ENCODE assay signal across 25 cellular contexts in the genomic region with DNA sequence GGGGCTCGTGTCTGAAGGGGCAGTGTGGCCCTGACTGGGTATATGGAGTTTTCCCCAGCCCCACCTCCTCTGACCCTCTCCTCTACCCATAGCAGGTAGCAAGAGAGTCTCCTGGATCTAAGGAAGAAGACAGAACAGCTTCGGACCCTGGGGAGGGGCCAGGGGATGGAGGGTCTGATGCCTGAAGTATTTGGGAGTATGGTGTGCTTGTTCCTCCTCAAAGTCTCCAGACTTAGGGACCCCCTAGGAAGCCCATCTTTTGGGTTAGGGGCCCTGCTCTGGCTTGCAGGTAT. TPM values are rescaled to one million over a fixed set of nuclear protein-coding genes. Genes with fewer than 3 reads are reported as not detected.
A peak's percentile ranks its signal among the peaks of the same experiment; 100 is the strongest.
DNase-seq lines count a peak whose midpoint lies in the region; FAIRE-seq and TF ChIP-seq lines count a peak whose summit lies in the region.
"Had no signal": no experiment of that assay in that cellular context is flagged by ENCODE, and none has a peak within 500 bp of the region (broad histone marks: within the 10 kb centered on the region; RNA-seq: fewer than 3 reads in every experiment).

No MANE protein-coding gene starts in this region.

- peaks cover 6% of the 10 kb centered on the region for H3K36me3 Mint-ChIP-seq in Caco-2 (ENCODE audit: insufficient read depth, unreplicated experiment)
- H3K36me3 Mint-ChIP-seq: neural progenitor cell; stimulated activated effector memory CD8-positive, alpha-beta T cell treated with anti-CD3 and anti-CD28 coated beads, Interleukin-12 subunit alpha, Interleukin-12 subunit beta, amount 100 ng/mL, for 72 hours had no signal

- H3K36me3 ChIP-seq in Caco-2 (ENCODE audit: control insufficient read depth, insufficient read depth, low read length) (no peaks in the 10 kb centered on the region; the same call in 1 of the 2 replicates), adipocyte (ENCODE audit: control insufficient read depth, insufficient read depth, low read length, severe bottlenecking) (no peaks in the 10 kb centered on the region), kidney (ENCODE audit: control insufficient read depth in 1 of 2, insufficient read depth in 2 of 2, low read length in 2 of 2) (no peaks in the 10 kb centered on the region), skeletal muscle tissue (ENCODE audit: control insufficient read depth in 3 of 3, insufficient read depth in 3 of 3, low read length in 3 of 3) (no peaks in the 10 kb centered on the region)
- H3K36me3 ChIP-seq: BLaER1, esophagus muscularis mucosa, lower lobe of right lung, neural progenitor cell, transverse colon had no signal

- H3K9ac ChIP-seq in adipocyte (ENCODE audit: low read length) (peak overlapping the region; percentile 96), kidney (ENCODE audit: low read length in 2 of 2) (no peak overlapping the region), skeletal muscle tissue (ENCODE audit: low read depth in 1 of 3, low read length in 3 of 3) (peak overlapping the region in 2 of 3 donors; percentile 32 to 57)
- H3K9ac ChIP-seq: BLaER1, neural progenitor cell had no signal

- FAIRE-seq in kidney (lab: Jason Lieb, UNC) = no peak
- FAIRE-seq: HTR-8/SVneo had no signal

- CTCF ChIA-PET in Caco-2 (lab: Charles Lee) = interaction anchor here (1.0 to 5.3 kb wide), 10 partner anchors 8 to 283 kb away, joined by 3 to 84 read pairs (median 8); a partner anchor contains a TSS

- POLR2A ChIA-PET in Caco-2 (lab: Charles Lee) = interaction anchor here (1.0 to 1.8 kb wide), 2 partner anchors 9 to 272 kb away, joined by 3 to 22 read pairs; a partner anchor contains a TSS

- no peak overlapping the region for H3K27ac Mint-ChIP-seq in Caco-2 (ENCODE audit: unreplicated experiment)
- H3K27ac Mint-ChIP-seq: neural progenitor cell; stimulated activated effector memory CD8-positive, alpha-beta T cell treated with anti-CD3 and anti-CD28 coated beads, Interleukin-12 subunit alpha, Interleukin-12 subunit beta, amount 100 ng/mL, for 72 hours; T-helper 1 cell treated with Interleukin-12 subunit alpha and Interleukin-12 subunit beta and Interleukin-4 antibody, amounts not matched to agents 30 μg/mL and 1 μg/mL, for 36 hours had no signal

- peaks cover 53% of the 10 kb centered on the region for H3K4me1 ChIP-seq in Caco-2
- H3K4me1 ChIP-seq in adipocyte (ENCODE audit: control insufficient read depth, insufficient read depth, low read length) = peaks cover 47% of the 10 kb centered on the region
- H3K4me1 ChIP-seq in kidney (ENCODE audit: control insufficient read depth in 1 of 2, insufficient read depth in 1 of 2, low read depth in 1 of 2, low read length in 2 of 2) = peaks cover 16 to 29% of the 10 kb centered on the region in 2 donors
- peaks cover 55 to 65% (median 58%) of the 10 kb centered on the region in 3 donors for H3K4me1 ChIP-seq in skeletal muscle tissue (ENCODE audit: control insufficient read depth in 3 of 3, insufficient read depth in 3 of 3, low read length in 3 of 3)
- H3K4me1 ChIP-seq: neural progenitor cell had no signal

- H3K4me3 ChIP-seq in Caco-2 (ENCODE audit: low read depth, low read length) (no peak overlapping the region), adipocyte (ENCODE audit: low read length) (peak overlapping the region; percentile 86), kidney (ENCODE audit: low read length in 2 of 2) (no peak overlapping the region), skeletal muscle tissue (ENCODE audit: low read length in 3 of 3) (peak overlapping the region in 1 of 3 donors; percentile 6)
- H3K4me3 ChIP-seq: BLaER1, lower lobe of right lung, neural progenitor cell, transverse colon had no signal

- DNase-seq in Caco-2 (no peak), adipocyte (ENCODE audit: low read depth) (no peak), kidney (peak; percentile 34), NOMO-1 treated with DMSO at 0.1 percent for 48 hours (lab: John Stamatoyannopoulos, UW; ENCODE audit: unreplicated experiment) (no peak), posterior cingulate gyrus (no peak), SIG-M5 treated with dmso at 0.1 percent for 504 hours (lab: John Stamatoyannopoulos, UW; ENCODE audit: unreplicated experiment) (no peak), mesenteric fat pad (ENCODE audit: low spot score) (no peak)
- DNase-seq: activated CD4-positive, alpha-beta T cell treated with anti-CD3 and anti-CD28 coated beads, Interleukin-2, amount 50 U/mL, for 1 hour; activated CD8-positive, alpha-beta memory T cell treated with anti-CD3 and anti-CD28 coated beads, Interleukin-2, amount 50 U/mL, for 48 hours; activated gamma-delta T cell; amniotic stem cell; GDM1; GOT3; lower lobe of right lung; NCI-H1105; NCI-H526 treated with DMSO at 0.1 percent for 48 hours; SHP77 treated with DMSO at 0.1 percent for 48 hours; transverse colon had no signal

- no peak overlapping the region for H3K27ac ChIP-seq in kidney (ENCODE audit: low read depth in 2 of 2, low read length in 2 of 2)
- no peak overlapping the region for H3K27ac ChIP-seq in skeletal muscle tissue (ENCODE audit: low read depth, low read length)
- H3K27ac ChIP-seq: BLaER1, esophagus muscularis mucosa, lower lobe of right lung, neural progenitor cell, transverse colon had no signal

- no TSS peak for BruUV-seq in Caco-2 (replicated peaks; lab: Mats Ljungman, UMichigan)

- TF ChIP-seq CTCF in Caco-2 (IDR thresholded peaks at IDR 0.05; ENCODE audit: insufficient read depth in 1 of 2, low read depth in 1 of 2, low read length in 1 of 2, severe bottlenecking in 1 of 2, unreplicated experiment in 1 of 2) (no peak), kidney (IDR thresholded peaks at IDR 0.05; ENCODE audit: borderline replicate concordance, extremely low read depth, insufficient read depth) (no peak)

- peak overlapping the region; percentile 60 for H3K4me3 Mint-ChIP-seq in Caco-2 (ENCODE audit: unreplicated experiment)
- H3K4me3 Mint-ChIP-seq: neural progenitor cell; T-helper 1 cell treated with Interleukin-12 subunit alpha and Interleukin-12 subunit beta and Interleukin-4 antibody, amounts not matched to agents 30 μg/mL and 1 μg/mL, for 36 hours had no signal

- H3K27me3 ChIP-seq in Caco-2 (replicated peaks; ENCODE audit: control insufficient read depth, insufficient read depth, low read length) (no peaks in the 10 kb centered on the region), adipocyte (replicated peaks; ENCODE audit: control insufficient read depth, insufficient read depth, low read length) (no peaks in the 10 kb centered on the region), skeletal muscle tissue (ENCODE audit: control insufficient read depth in 3 of 3, insufficient read depth in 3 of 3, low read length in 3 of 3) (peaks cover 0 to 2% (median 0%) of the 10 kb centered on the region in 3 donors)

- H3K4me1 Mint-ChIP-seq in Caco-2 (ENCODE audit: low read depth, unreplicated experiment) = peaks cover 26% of the 10 kb centered on the region

- H3K27me3 Mint-ChIP-seq in Caco-2 (ENCODE audit: insufficient read depth, unreplicated experiment) = no peaks in the 10 kb centered on the region

- intact Hi-C loops in Caco-2 (cut with micrococcal nuclease; ENCODE audit: unreplicated experiment) (no loop called here), kidney (cut with DNase I) (no loop called here), posterior cingulate gyrus (cut with DNase I) (no loop called here)

- H3K9me3 Mint-ChIP-seq in Caco-2 (ENCODE audit: unreplicated experiment) = no peaks in the 10 kb centered on the region
- H3K9me3 Mint-ChIP-seq: stimulated activated effector memory CD8-positive, alpha-beta T cell treated with anti-CD3 and anti-CD28 coated beads, Interleukin-12 subunit alpha, Interleukin-12 subunit beta, amount 100 ng/mL, for 72 hours; T-helper 1 cell treated with Interleukin-12 subunit alpha and Interleukin-12 subunit beta and Interleukin-4 antibody, amounts not matched to agents 30 μg/mL and 1 μg/mL, for 36 hours had no signal

- H3K9me3 ChIP-seq in Caco-2 (no peaks in the 10 kb centered on the region), adipocyte (ENCODE audit: control insufficient read depth, low read length) (no peaks in the 10 kb centered on the region), kidney (ENCODE audit: control insufficient read depth in 1 of 2, low read length in 2 of 2) (no peaks in the 10 kb centered on the region), skeletal muscle tissue (ENCODE audit: control insufficient read depth in 3 of 3, low read length in 3 of 3) (no peaks in the 10 kb centered on the region)
- H3K9me3 ChIP-seq: BLaER1, esophagus muscularis mucosa, lower lobe of right lung, transverse colon had no signal

RNA-seq across cellular contexts. Expression of a gene that starts 0.6 kb away (rescaled TPM):
- 10.8 and 11.3 TPM in 2 replicates for total RNA-seq in Caco-2 (2022)
- total RNA-seq in kidney = 9.0 TPM
- polyA plus RNA-seq in kidney (ENCODE audit: insufficient read depth, low read depth, low replicate concordance) = 2.1 TPM
- 0.52 TPM for total RNA-seq in skeletal muscle tissue
- total RNA-seq in mesenteric fat pad = 0.35 TPM
- total RNA-seq: esophagus muscularis mucosa, lower lobe of right lung, transverse colon had no signal

RNA-seq across cellular contexts. Expression of a gene that starts 8.2 kb away (rescaled TPM):
- total RNA-seq in Caco-2 (2022) = 2.9 and 3.1 TPM in 2 replicates
- total RNA-seq in kidney = 16.5 TPM
- 11.7 TPM for polyA plus RNA-seq in kidney (ENCODE audit: insufficient read depth, low read depth, low replicate concordance)
- total RNA-seq in skeletal muscle tissue = 4.2 TPM
- 0.42 TPM for total RNA-seq in mesenteric fat pad
- total RNA-seq: esophagus muscularis mucosa, lower lobe of right lung, transverse colon had no signal

RNA-seq across cellular contexts. Expression of a gene that starts 20.0 kb away (rescaled TPM):
- total RNA-seq in Caco-2 (2022) = 10.2 and 12.1 TPM in 2 replicates
- total RNA-seq in kidney = 22.0 TPM
- polyA plus RNA-seq in kidney (ENCODE audit: insufficient read depth, low read depth, low replicate concordance) = 11.4 TPM
- total RNA-seq in skeletal muscle tissue = 2.6 TPM
- total RNA-seq in mesenteric fat pad = 0.74 TPM

RNA-seq across cellular contexts. Expression of a gene that starts 23.3 kb away (rescaled TPM):
- 4.0 and 4.5 TPM in 2 replicates for total RNA-seq in Caco-2 (2022)
- 50.7 TPM for total RNA-seq in kidney
- polyA plus RNA-seq in kidney (ENCODE audit: insufficient read depth, low read depth, low replicate concordance) = 49.7 TPM
- total RNA-seq in skeletal muscle tissue = 3.7 TPM
- 0.16 TPM for total RNA-seq in mesenteric fat pad
- total RNA-seq: esophagus muscularis mucosa, lower lobe of right lung, transverse colon had no signal

RNA-seq across cellular contexts. Expression of a gene that starts 24.6 kb away (rescaled TPM):
- total RNA-seq in Caco-2 (2022) (3.4 and 3.6 TPM in 2 replicates), kidney (4.8 TPM), skeletal muscle tissue (0.52 TPM), mesenteric fat pad (0.55 TPM)
- polyA plus RNA-seq in kidney (ENCODE audit: insufficient read depth, low read depth, low replicate concordance) = 0.24 TPM
- total RNA-seq: lower lobe of right lung had no signal

Comparison
In these comparisons a context has a peak if more than half of its experiments do, and no peak if none do; other contexts are left out.
1. H3K9ac ChIP-seq: peak in adipocyte (single experiment) and skeletal muscle tissue (2 of 3); none in kidney (0 of 2).